ENCODE assay signal across 1 cellular context in genomic region chr19:33302175-33302973, GRCh38.
TF ChIP-seq lines count a peak whose summit lies in the region.

TSS of gene CEBPA (minus strand) at chr19:33302534. CDS start at chr19:33302414, 120 bp downstream.

TF ChIP-seq in HEK293, 187 proteins besides CTCF, POLR2A, EP300 and RAD21 (continued from another document and continues in another):
- TF ChIP-seq, protein P1, sequence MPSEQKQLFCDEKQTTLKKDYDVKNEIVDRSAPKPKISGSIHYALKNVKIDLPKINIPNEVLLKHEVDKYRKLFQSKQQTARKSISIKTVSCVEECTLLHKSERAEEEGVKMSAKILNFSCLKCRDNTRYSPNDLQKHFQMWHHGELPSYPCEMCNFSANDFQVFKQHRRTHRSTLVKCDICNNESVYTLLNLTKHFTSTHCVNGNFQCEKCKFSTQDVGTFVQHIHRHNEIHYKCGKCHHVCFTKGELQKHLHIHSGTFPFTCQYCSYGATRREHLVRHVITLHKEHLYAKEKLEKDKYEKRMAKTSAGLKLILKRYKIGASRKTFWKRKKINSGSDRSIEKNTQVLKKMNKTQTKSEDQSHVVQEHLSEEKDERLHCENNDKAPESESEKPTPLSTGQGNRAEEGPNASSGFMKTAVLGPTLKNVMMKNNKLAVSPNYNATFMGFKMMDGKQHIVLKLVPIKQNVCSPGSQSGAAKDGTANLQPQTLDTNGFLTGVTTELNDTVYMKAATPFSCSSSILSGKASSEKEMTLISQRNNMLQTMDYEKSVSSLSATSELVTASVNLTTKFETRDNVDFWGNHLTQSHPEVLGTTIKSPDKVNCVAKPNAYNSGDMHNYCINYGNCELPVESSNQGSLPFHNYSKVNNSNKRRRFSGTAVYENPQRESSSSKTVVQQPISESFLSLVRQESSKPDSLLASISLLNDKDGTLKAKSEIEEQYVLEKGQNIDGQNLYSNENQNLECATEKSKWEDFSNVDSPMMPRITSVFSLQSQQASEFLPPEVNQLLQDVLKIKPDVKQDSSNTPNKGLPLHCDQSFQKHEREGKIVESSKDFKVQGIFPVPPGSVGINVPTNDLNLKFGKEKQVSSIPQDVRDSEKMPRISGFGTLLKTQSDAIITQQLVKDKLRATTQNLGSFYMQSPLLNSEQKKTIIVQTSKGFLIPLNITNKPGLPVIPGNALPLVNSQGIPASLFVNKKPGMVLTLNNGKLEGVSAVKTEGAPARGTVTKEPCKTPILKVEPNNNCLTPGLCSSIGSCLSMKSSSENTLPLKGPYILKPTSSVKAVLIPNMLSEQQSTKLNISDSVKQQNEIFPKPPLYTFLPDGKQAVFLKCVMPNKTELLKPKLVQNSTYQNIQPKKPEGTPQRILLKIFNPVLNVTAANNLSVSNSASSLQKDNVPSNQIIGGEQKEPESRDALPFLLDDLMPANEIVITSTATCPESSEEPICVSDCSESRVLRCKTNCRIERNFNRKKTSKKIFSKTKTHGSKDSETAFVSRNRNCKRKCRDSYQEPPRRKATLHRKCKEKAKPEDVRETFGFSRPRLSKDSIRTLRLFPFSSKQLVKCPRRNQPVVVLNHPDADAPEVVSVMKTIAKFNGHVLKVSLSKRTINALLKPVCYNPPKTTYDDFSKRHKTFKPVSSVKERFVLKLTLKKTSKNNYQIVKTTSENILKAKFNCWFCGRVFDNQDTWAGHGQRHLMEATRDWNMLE (tag by site-specific recombination; conservative IDR thresholded peaks at IDR 0.05; ENCODE audit: low read depth), result no peak
- TF ChIP-seq, protein P2, sequence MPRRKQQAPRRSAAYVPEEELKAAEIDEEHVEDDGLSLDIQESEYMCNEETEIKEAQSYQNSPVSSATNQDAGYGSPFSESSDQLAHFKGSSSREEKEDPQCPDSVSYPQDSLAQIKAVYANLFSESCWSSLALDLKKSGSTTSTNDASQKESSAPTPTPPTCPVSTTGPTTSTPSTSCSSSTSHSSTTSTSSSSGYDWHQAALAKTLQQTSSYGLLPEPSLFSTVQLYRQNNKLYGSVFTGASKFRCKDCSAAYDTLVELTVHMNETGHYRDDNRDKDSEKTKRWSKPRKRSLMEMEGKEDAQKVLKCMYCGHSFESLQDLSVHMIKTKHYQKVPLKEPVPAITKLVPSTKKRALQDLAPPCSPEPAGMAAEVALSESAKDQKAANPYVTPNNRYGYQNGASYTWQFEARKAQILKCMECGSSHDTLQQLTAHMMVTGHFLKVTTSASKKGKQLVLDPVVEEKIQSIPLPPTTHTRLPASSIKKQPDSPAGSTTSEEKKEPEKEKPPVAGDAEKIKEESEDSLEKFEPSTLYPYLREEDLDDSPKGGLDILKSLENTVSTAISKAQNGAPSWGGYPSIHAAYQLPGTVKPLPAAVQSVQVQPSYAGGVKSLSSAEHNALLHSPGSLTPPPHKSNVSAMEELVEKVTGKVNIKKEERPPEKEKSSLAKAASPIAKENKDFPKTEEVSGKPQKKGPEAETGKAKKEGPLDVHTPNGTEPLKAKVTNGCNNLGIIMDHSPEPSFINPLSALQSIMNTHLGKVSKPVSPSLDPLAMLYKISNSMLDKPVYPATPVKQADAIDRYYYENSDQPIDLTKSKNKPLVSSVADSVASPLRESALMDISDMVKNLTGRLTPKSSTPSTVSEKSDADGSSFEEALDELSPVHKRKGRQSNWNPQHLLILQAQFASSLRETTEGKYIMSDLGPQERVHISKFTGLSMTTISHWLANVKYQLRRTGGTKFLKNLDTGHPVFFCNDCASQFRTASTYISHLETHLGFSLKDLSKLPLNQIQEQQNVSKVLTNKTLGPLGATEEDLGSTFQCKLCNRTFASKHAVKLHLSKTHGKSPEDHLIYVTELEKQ (tag by site-specific recombination; IDR thresholded peaks at IDR 0.05; ENCODE audit: borderline replicate concordance), result no peak
- TF ChIP-seq GLIS1 (tag by site-specific recombination; IDR thresholded peaks at IDR 0.05) (peak; percentile 87), ZNF654 (tag by site-specific recombination; IDR thresholded peaks at IDR 0.05; ENCODE audit: low read depth) (no peak), INSM2 (tag by site-specific recombination; IDR thresholded peaks at IDR 0.05) (no peak), TRIM28 (IDR thresholded peaks at IDR 0.05; ENCODE audit: borderline replicate concordance, low read length) (no peak), ZBTB49 (tag by site-specific recombination; IDR thresholded peaks at IDR 0.05; ENCODE audit: low read depth) (no peak), ZNF645 (tag by site-specific recombination; IDR thresholded peaks at IDR 0.05) (no peak), OSR2 (tag by site-specific recombination; IDR thresholded peaks at IDR 0.05) (no peak), ZNF621 (tag by site-specific recombination; IDR thresholded peaks at IDR 0.05) (no peak), ZNF747 (tag by site-specific recombination; IDR thresholded peaks at IDR 0.05) (no peak), ZNF600 (tag by site-specific recombination; IDR thresholded peaks at IDR 0.05) (peak; percentile 37; the same call in 1 of the 2 replicates), ZNF658 (tag by site-specific recombination; IDR thresholded peaks at IDR 0.05) (no peak), ZNF214 (tag by site-specific recombination; IDR thresholded peaks at IDR 0.05; ENCODE audit: borderline replicate concordance) (no peak), ZNF843 (tag by site-specific recombination; IDR thresholded peaks at IDR 0.05) (no peak; the same call in 1 of the 2 replicates), ZNF114 (tag by site-specific recombination; IDR thresholded peaks at IDR 0.05) (no peak), ZSCAN23 (tag by site-specific recombination; IDR thresholded peaks at IDR 0.05) (no peak), ZNF510 (tag by site-specific recombination; IDR thresholded peaks at IDR 0.05; ENCODE audit: insufficient replicate concordance) (no peak), ZNF274 (IDR thresholded peaks at IDR 0.05; ENCODE audit: low read length) (no peak), ZNF274 (tag by site-specific recombination; IDR thresholded peaks at IDR 0.05; ENCODE audit: borderline replicate concordance) (no peak), ZNF791 (tag by site-specific recombination; IDR thresholded peaks at IDR 0.05) (peak; percentile 37; the same call in 1 of the 2 replicates), ZNF302 (tag by site-specific recombination; IDR thresholded peaks at IDR 0.05; ENCODE audit: low read depth) (no peak), GFI1B (tag by site-specific recombination; IDR thresholded peaks at IDR 0.05) (no peak), ZNF629 (tag by site-specific recombination; IDR thresholded peaks at IDR 0.05) (no peak), ZFP37 (tag by site-specific recombination; IDR thresholded peaks at IDR 0.05) (no peak), ZSCAN30 (tag by site-specific recombination; IDR thresholded peaks at IDR 0.05) (peak; percentile 98), ZNF416 (tag by site-specific recombination; IDR thresholded peaks at IDR 0.05) (no peak), FEZF1 (tag by site-specific recombination; IDR thresholded peaks at IDR 0.05) (no peak)
- TF ChIP-seq, protein P3, sequence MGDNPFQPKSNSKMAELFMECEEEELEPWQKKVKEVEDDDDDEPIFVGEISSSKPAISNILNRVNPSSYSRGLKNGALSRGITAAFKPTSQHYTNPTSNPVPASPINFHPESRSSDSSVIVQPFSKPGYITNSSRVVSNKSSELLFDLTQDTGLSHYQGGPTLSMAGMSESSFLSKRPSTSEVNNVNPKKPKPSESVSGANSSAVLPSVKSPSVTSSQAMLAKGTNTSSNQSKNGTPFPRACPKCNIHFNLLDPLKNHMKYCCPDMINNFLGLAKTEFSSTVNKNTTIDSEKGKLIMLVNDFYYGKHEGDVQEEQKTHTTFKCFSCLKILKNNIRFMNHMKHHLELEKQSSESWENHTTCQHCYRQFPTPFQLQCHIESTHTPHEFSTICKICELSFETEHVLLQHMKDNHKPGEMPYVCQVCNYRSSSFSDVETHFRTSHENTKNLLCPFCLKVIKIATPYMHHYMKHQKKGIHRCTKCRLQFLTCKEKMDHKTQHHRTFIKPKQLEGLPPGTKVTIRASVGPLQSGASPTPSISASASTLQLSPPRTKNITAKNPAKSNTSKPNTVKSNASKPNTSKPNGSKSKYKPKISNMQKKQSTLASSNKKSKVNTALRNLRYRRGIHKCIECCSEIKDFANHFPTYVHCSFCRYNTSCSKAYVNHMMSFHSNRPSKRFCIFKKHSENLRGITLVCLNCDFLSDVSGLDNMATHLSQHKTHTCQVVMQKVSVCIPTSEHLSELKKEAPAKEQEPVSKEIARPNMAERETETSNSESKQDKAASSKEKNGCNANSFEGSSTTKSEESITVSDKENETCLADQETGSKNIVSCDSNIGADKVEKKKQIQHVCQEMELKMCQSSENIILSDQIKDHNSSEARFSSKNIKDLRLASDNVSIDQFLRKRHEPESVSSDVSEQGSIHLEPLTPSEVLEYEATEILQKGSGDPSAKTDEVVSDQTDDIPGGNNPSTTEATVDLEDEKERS (tag by site-specific recombination; IDR thresholded peaks at IDR 0.05), result no peak
- TF ChIP-seq, protein P4, sequence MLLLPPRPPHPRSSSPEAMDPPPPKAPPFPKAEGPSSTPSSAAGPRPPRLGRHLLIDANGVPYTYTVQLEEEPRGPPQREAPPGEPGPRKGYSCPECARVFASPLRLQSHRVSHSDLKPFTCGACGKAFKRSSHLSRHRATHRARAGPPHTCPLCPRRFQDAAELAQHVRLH (tag by site-specific recombination; IDR thresholded peaks at IDR 0.05), result no peak
- TF ChIP-seq, protein P5, sequence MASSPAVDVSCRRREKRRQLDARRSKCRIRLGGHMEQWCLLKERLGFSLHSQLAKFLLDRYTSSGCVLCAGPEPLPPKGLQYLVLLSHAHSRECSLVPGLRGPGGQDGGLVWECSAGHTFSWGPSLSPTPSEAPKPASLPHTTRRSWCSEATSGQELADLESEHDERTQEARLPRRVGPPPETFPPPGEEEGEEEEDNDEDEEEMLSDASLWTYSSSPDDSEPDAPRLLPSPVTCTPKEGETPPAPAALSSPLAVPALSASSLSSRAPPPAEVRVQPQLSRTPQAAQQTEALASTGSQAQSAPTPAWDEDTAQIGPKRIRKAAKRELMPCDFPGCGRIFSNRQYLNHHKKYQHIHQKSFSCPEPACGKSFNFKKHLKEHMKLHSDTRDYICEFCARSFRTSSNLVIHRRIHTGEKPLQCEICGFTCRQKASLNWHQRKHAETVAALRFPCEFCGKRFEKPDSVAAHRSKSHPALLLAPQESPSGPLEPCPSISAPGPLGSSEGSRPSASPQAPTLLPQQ (tag by site-specific recombination; IDR thresholded peaks at IDR 0.05), result peak; percentile 88
- TF ChIP-seq, protein P6, sequence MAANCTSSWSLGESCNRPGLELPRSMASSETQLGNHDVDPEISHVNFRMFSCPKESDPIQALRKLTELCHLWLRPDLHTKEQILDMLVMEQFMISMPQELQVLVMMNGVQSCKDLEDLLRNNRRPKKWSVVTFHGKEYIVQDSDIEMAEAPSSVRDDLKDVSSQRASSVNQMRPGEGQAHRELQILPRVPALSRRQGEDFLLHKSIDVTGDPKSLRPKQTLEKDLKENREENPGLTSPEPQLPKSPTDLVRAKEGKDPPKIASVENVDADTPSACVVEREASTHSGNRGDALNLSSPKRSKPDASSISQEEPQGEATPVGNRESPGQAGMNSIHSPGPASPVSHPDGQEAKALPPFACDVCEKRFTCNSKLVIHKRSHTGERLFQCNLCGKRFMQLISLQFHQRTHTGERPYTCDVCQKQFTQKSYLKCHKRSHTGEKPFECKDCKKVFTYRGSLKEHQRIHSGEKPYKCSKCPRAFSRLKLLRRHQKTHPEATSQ (tag by site-specific recombination; IDR thresholded peaks at IDR 0.05), result 0 out of 2 replicates have a peak, but pooled peaks have one; percentile 64
- TF ChIP-seq, protein P7, sequence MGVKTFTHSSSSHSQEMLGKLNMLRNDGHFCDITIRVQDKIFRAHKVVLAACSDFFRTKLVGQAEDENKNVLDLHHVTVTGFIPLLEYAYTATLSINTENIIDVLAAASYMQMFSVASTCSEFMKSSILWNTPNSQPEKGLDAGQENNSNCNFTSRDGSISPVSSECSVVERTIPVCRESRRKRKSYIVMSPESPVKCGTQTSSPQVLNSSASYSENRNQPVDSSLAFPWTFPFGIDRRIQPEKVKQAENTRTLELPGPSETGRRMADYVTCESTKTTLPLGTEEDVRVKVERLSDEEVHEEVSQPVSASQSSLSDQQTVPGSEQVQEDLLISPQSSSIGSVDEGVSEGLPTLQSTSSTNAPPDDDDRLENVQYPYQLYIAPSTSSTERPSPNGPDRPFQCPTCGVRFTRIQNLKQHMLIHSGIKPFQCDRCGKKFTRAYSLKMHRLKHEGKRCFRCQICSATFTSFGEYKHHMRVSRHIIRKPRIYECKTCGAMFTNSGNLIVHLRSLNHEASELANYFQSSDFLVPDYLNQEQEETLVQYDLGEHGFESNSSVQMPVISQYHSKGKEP (tag by site-specific recombination; IDR thresholded peaks at IDR 0.05), result peak; percentile 88
